Comparison of ENCODE assay signal across 21 cellular contexts in the genomic region with DNA sequence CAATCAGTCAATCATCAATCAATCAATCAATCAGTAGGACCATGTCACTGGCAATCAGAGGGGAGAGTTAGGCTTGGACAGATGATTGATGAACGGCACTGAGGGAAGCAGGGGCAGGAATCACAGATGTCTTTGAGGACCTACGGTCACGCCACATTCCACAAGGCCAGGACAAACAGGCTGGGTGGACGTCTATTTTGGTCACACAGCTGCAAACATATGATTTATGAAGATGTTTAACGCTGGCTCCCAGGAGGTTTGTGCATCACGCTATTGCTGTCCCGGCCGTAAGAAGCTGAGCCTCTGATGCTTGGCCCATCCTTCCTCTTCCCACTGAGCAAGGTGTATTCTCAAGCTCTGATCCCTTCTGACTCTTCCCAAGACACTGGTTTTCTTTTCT.
DNase-seq lines count a peak whose midpoint lies in the region; ATAC-seq and TF ChIP-seq lines count a peak whose summit lies in the region.
"Had no signal": no experiment of that assay in that cellular context is flagged by ENCODE, and none has a peak within 500 bp of the region (broad histone marks: within the 10 kb centered on the region; RNA-seq: fewer than 3 reads in every experiment).

No MANE protein-coding gene starts in this region.

- H3K4me3 ChIP-seq in right atrium auricular region: no peak overlapping the region
- H3K4me3 ChIP-seq in adrenal gland: no peak overlapping the region
- H3K4me3 ChIP-seq: GM23248 had no signal

- peaks cover 0 to 36% of the 10 kb centered on the region in 2 donors for H3K4me1 ChIP-seq in right atrium auricular region
- H3K4me1 ChIP-seq in adrenal gland (replicated peaks in 1 of 2): peaks cover 19 to 28% of the 10 kb centered on the region in 2 donors

- no peak overlapping the region for H3K4me3 Mint-ChIP-seq in naive B cell
- no peak overlapping the region for H3K4me3 Mint-ChIP-seq in stimulated activated naive B cell treated with anti-CD40 and anti-IgM and Interleukin-4, amounts not matched to agents 10 μg/mL and 1 μg/mL and 100 μg/mL, for 72 hours
- H3K4me3 Mint-ChIP-seq: CD4-positive, alpha-beta T cell had no signal

- no peak for DNase-seq in Right ventricle myocardium superior
- no peak for DNase-seq in right atrium auricular region (ENCODE audit: low spot score)
- peak in 4 of 7 donors; percentile 40 to 75 (median 48) for DNase-seq in adrenal gland
- no peak for DNase-seq in naive B cell
- no peak for DNase-seq in stimulated activated naive B cell treated with anti-CD40 and anti-IgM and Interleukin-4, amounts not matched to agents 10 μg/mL and 1 μg/mL and 100 μg/mL, for 72 hours
- no peak for DNase-seq in activated CD4-positive, alpha-beta T cell treated with anti-CD3 and anti-CD28 coated beads for 4 hours
- DNase-seq in NCI-H1105 treated with DMSO at 0.1 percent for 48 hours (lab: John Stamatoyannopoulos, UW): no peak
- DNase-seq: Calu3; CD4-positive, alpha-beta T cell; GDM1; GM23248; KBM-7; NCI-H1048; NCI-H2107; NCI-H345; NCI-H69; NK-92 treated with Interleukin-12 subunit alpha and Interleukin-12 subunit beta, amount 100 ng/mL, for 24 hours; OCI-M1 had no signal

- TF ChIP-seq POLR2A in adrenal gland (IDR thresholded peaks at IDR 0.05): no peak

- TF ChIP-seq CTCF in right atrium auricular region (IDR thresholded peaks at IDR 0.05) (no peak), adrenal gland (IDR thresholded peaks at IDR 0.05) (no peak)

- ATAC-seq in Right ventricle myocardium superior (ENCODE audit: poor library complexity) (peak; percentile 34), naive B cell (ENCODE audit: low read depth in 2 of 2) (no peak), GM21717 (IDR thresholded peaks at IDR 0.05; ENCODE audit: unreplicated experiment) (no peak)
- no peak for ATAC-seq in stimulated activated naive B cell treated with anti-CD40 and anti-IgM and Interleukin-4, amounts not matched to agents 10 μg/mL and 1 μg/mL and 100 μg/mL, for 72 hours (replicated peaks)

- H3K27me3 Mint-ChIP-seq in naive B cell: no peaks in the 10 kb centered on the region
- no peaks in the 10 kb centered on the region for H3K27me3 Mint-ChIP-seq in stimulated activated naive B cell treated with anti-CD40 and anti-IgM and Interleukin-4, amounts not matched to agents 10 μg/mL and 1 μg/mL and 100 μg/mL, for 72 hours
- H3K27me3 Mint-ChIP-seq: CD4-positive, alpha-beta T cell had no signal

- H3K36me3 ChIP-seq in right atrium auricular region (no peaks in the 10 kb centered on the region), adrenal gland (replicated peaks in 1 of 2) (no peaks in the 10 kb centered on the region)

- no peaks in the 10 kb centered on the region for H3K27me3 ChIP-seq in right atrium auricular region
- H3K27me3 ChIP-seq in adrenal gland: no peaks in the 10 kb centered on the region

- H3K9me3 ChIP-seq in right atrium auricular region: no peaks in the 10 kb centered on the region
- no peaks in the 10 kb centered on the region for H3K9me3 ChIP-seq in adrenal gland (replicated peaks in 1 of 3)

- peaks cover 0 to 2% (median 0%) of the 10 kb centered on the region in 7 donors for H3K9me3 Mint-ChIP-seq in naive B cell
- peaks cover 0 to 5% of the 10 kb centered on the region in 2 donors for H3K9me3 Mint-ChIP-seq in stimulated activated naive B cell treated with anti-CD40 and anti-IgM and Interleukin-4, amounts not matched to agents 10 μg/mL and 1 μg/mL and 100 μg/mL, for 72 hours
- H3K9me3 Mint-ChIP-seq: CD4-positive, alpha-beta T cell had no signal

- H3K36me3 Mint-ChIP-seq in naive B cell: peaks cover 0 to 16% of the 10 kb centered on the region in 2 donors
- H3K36me3 Mint-ChIP-seq in stimulated activated naive B cell treated with anti-CD40 and anti-IgM and Interleukin-4, amounts not matched to agents 10 μg/mL and 1 μg/mL and 100 μg/mL, for 72 hours: peaks cover 61 to 77% of the 10 kb centered on the region in 2 donors

- intact Hi-C loops in Right ventricle myocardium superior (cut with DNase I): no loop called here
- intact Hi-C loops in adrenal gland (cut with DNase I): no loop called here

- peak overlapping the region in 4 of 6 donors; percentile 40 to 76 (median 46) for H3K27ac Mint-ChIP-seq in naive B cell
- H3K27ac Mint-ChIP-seq in stimulated activated naive B cell treated with anti-CD40 and anti-IgM and Interleukin-4, amounts not matched to agents 10 μg/mL and 1 μg/mL and 100 μg/mL, for 72 hours: peak overlapping the region; percentile 71
- H3K27ac Mint-ChIP-seq: CD4-positive, alpha-beta T cell had no signal

- H3K27ac ChIP-seq in right atrium auricular region (no peak overlapping the region), adrenal gland (peak overlapping the region in 1 of 5 donors; percentile 29)
- H3K27ac ChIP-seq: GM23248, HL-60, RWPE1 had no signal

- WGBS in adrenal gland, 4 donors: 37 to 51% (median 48%) methylated on average over 8 of the region's 8 CpGs

- H3K4me1 Mint-ChIP-seq in naive B cell: peaks cover 35 to 59% (median 49%) of the 10 kb centered on the region in 3 donors
- H3K4me1 Mint-ChIP-seq in stimulated activated naive B cell treated with anti-CD40 and anti-IgM and Interleukin-4, amounts not matched to agents 10 μg/mL and 1 μg/mL and 100 μg/mL, for 72 hours: peaks cover 35 to 59% of the 10 kb centered on the region in 2 donors

Comparison
In these comparisons a context has a peak if more than half of its experiments do, and no peak if none do; other contexts are left out.
1. DNase-seq: peak in adrenal gland (4 of 7); none in Right ventricle myocardium superior (single experiment), right atrium auricular region (single experiment), naive B cell (single experiment), stimulated activated naive B cell treated with anti-CD40 and anti-IgM and Interleukin-4, amounts not matched to agents 10 μg/mL and 1 μg/mL and 100 μg/mL, for 72 hours (single experiment), activated CD4-positive, alpha-beta T cell treated with anti-CD3 and anti-CD28 coated beads for 4 hours (0 of 2) and NCI-H1105 treated with DMSO at 0.1 percent for 48 hours (single experiment).